Comparison of ENCODE assay signal across 24 cellular contexts in genomic region chr12:14825256-14825655, GRCh38. TPM values are rescaled to one million over a fixed set of nuclear protein-coding genes. Genes with fewer than 3 reads are reported as not detected.
A peak's percentile ranks its signal among the peaks of the same experiment; 100 is the strongest.
DNase-seq lines count a peak whose midpoint lies in the region; ATAC-seq and TF ChIP-seq lines count a peak whose summit lies in the region.
"Had no signal": no experiment of that assay in that cellular context is flagged by ENCODE, and none has a peak within 500 bp of the region (broad histone marks: within the 10 kb centered on the region; RNA-seq: fewer than 3 reads in every experiment).

No MANE protein-coding gene starts in this region.

- H3K4me3 ChIP-seq in cardiac fibroblast (replicated peaks in 1 of 2; ENCODE audit: low read depth in 2 of 2, low read length in 2 of 2) (no peak overlapping the region), upper lobe of left lung (no peak overlapping the region)
- H3K4me3 ChIP-seq: A549, GM12878, GM23338, MG63 had no signal

- TF ChIP-seq POLR2A in upper lobe of left lung (IDR thresholded peaks at IDR 0.05) = no peak

- H3K9me3 Mint-ChIP-seq in mesothelial cell of epicardium = no peaks in the 10 kb centered on the region
- H3K9me3 Mint-ChIP-seq: GM23338 had no signal

- ATAC-seq in HG03354 (IDR thresholded peaks at IDR 0.05; ENCODE audit: poor library complexity, severe bottlenecking, unreplicated experiment) (no peak), upper lobe of left lung (ENCODE audit: low FRiP score in 2 of 2) (no peak)
- ATAC-seq: A549, GM12878, GM23338, HCT116 had no signal

- no peaks in the 10 kb centered on the region for H3K4me1 ChIP-seq in upper lobe of left lung

- no peaks in the 10 kb centered on the region for H3K36me3 Mint-ChIP-seq in mesothelial cell of epicardium
- H3K36me3 Mint-ChIP-seq: CD14-positive monocyte had no signal

- H3K27me3 Mint-ChIP-seq in mesothelial cell of epicardium (ENCODE audit: low read depth) = no peaks in the 10 kb centered on the region

- TF ChIP-seq CTCF in cardiac fibroblast (IDR thresholded peaks at IDR 0.05; ENCODE audit: low read depth, low read length) (peak; percentile 1), mesothelial cell of epicardium (IDR thresholded peaks at IDR 0.05; ENCODE audit: unreplicated experiment) (no peak), upper lobe of left lung (IDR thresholded peaks at IDR 0.05) (no peak)

- no peaks in the 10 kb centered on the region for H3K27me3 ChIP-seq in upper lobe of left lung
- H3K27me3 ChIP-seq: MG63 had no signal

- no peak for TF ChIP-seq EP300 in upper lobe of left lung (IDR thresholded peaks at IDR 0.05)

- no peaks in the 10 kb centered on the region for H3K9me3 ChIP-seq in upper lobe of left lung
- H3K9me3 ChIP-seq: A549, MG63 had no signal

- no peaks in the 10 kb centered on the region for H3K4me1 Mint-ChIP-seq in mesothelial cell of epicardium
- H3K4me1 Mint-ChIP-seq: B cell, CD14-positive monocyte had no signal

- H3K27ac Mint-ChIP-seq in mesothelial cell of epicardium = no peak overlapping the region
- H3K27ac Mint-ChIP-seq: B cell, CD14-positive monocyte, GM23338 had no signal

- no peak overlapping the region for H3K4me3 Mint-ChIP-seq in mesothelial cell of epicardium
- H3K4me3 Mint-ChIP-seq: B cell, CD14-positive monocyte, GM23338 had no signal

- H3K36me3 ChIP-seq in upper lobe of left lung = no peaks in the 10 kb centered on the region
- H3K36me3 ChIP-seq: MG63 had no signal

- DNase-seq in COLO829 (ENCODE audit: low spot score) (peak; percentile 60), HCEC 1CT (peak; percentile 44), cardiac fibroblast (ENCODE audit: low read depth in 2 of 2) (peak in 1 of 2 donors; percentile 59), foreskin melanocyte (peak; percentile 87), mesothelial cell of epicardium (ENCODE audit: low spot score in 2 of 2, unreplicated experiment in 2 of 2) (no peak), cerebellar nuclear complex (lab: John Stamatoyannopoulos, UW) (no peak), upper lobe of left lung (no peak)
- DNase-seq: DMS79 treated with DMSO at 0.1 percent for 48 hours, Karpas-422, MG63, NCI-H1417, NCI-H1694 treated with DMSO at 0.1 percent for 48 hours, NCI-H446 treated with DMSO at 0.1 percent for 48 hours, NCI-H526 treated with DMSO at 0.1 percent for 48 hours, OCI-M1, Right ventricle myocardium superior had no signal

- H3K27ac ChIP-seq in upper lobe of left lung = no peak overlapping the region

RNA-seq across cellular contexts. Expression of gene SMCO3, which starts 11.3 kb away (rescaled TPM):
- total RNA-seq in mesothelial cell of epicardium = 1.4 to 1.5 TPM (median 1.5 TPM) in 3 replicates
- 1 to 10 TPM in 4 of 6 donors, under 1 TPM in 2; 0.33 to 3.1 (median 1.1) TPM for total RNA-seq in upper lobe of left lung
- total RNA-seq: B cell, GM12878, GM23338, Right ventricle myocardium superior had no signal

RNA-seq across cellular contexts. Expression of gene ART4, which starts 18.1 kb away (rescaled TPM):
- total RNA-seq in mesothelial cell of epicardium (2.3 to 2.4 TPM (median 2.4 TPM) in 3 replicates), upper lobe of left lung (1 to 10 TPM in 4 of 6 donors, under 1 TPM in 2; 0.55 to 5.8 (median 2.1) TPM)
- total RNA-seq: B cell, GM12878, GM23338, SK-MEL-5 had no signal

RNA-seq across cellular contexts. Expression of gene C12orf60, which starts 21.8 kb away (rescaled TPM):
- total RNA-seq in mesothelial cell of epicardium = 1.3 to 1.7 TPM (median 1.4 TPM) in 3 replicates
- total RNA-seq in upper lobe of left lung = 1 to 10 TPM in 2 of 6 donors, under 1 TPM in 3, not detected in 1; 0.33 to 3.4 (median 0.94) TPM

RNA-seq across cellular contexts. Expression of gene WBP11, which starts 22.0 kb away (rescaled TPM):
- total RNA-seq in mesothelial cell of epicardium = 72.8 to 81.5 TPM (median 77.0 TPM) in 3 replicates
- 10 to 100 TPM; 18.2 to 45.0 (median 25.3) TPM for total RNA-seq in upper lobe of left lung

Comparison
In these comparisons a context has a peak if more than half of its experiments do, and no peak if none do; other contexts are left out.
1. DNase-seq: peak in COLO829 (single experiment), HCEC 1CT (single experiment) and foreskin melanocyte (single experiment); none in mesothelial cell of epicardium (0 of 2), cerebellar nuclear complex (0 of 2) and upper lobe of left lung (0 of 2).